15 cellular contexts compared by ENCODE assay signal in genomic region chr6:8082572-8082953, GRCh38. TPM values are rescaled to one million over a fixed set of nuclear protein-coding genes. Genes with fewer than 3 reads are reported as not detected.
DNase-seq lines count a peak whose midpoint lies in the region; ATAC-seq, FAIRE-seq and TF ChIP-seq lines count a peak whose summit lies in the region.
"Had no signal": no experiment of that assay in that cellular context is flagged by ENCODE, and none has a peak within 500 bp of the region (broad histone marks: within the 10 kb centered on the region; RNA-seq: fewer than 3 reads in every experiment).

No MANE protein-coding gene starts in this region.

- H3K9me3 Mint-ChIP-seq in activated T-helper 1 cell treated with anti-CD3 and anti-CD28 coated beads, Interleukin-12 subunit alpha, Interleukin-12 subunit beta, Interleukin-2, Interleukin-4 antibody, amounts not matched to agents 30 ng/mL and 10 ng/mL and 1 ng/mL, durations not matched to agents 14 hours and 24 hours and 36 hours: no peaks in the 10 kb centered on the region
- H3K9me3 Mint-ChIP-seq: natural killer cell had no signal

- no peak for ATAC-seq in GM21825 (IDR thresholded peaks at IDR 0.05; ENCODE audit: unreplicated experiment)
- ATAC-seq: left lobe of liver, natural killer cell had no signal

- no peak overlapping the region for H3K4me3 ChIP-seq in BLaER1 treated with 17β-estradiol and CSF1 and Interleukin-3, amounts not matched to agents 10 nM and 100 nM
- no peak overlapping the region for H3K4me3 ChIP-seq in SJSA1
- peak overlapping the region in 1 of 3 experiments; percentile 16 for H3K4me3 ChIP-seq in endothelial cell of umbilical vein (replicated peaks in 1 of 3; ENCODE audit: insufficient read depth in 1 of 3, low read depth in 1 of 3, low read length in 3 of 3)
- H3K4me3 ChIP-seq in parathyroid adenoma (ENCODE audit: low read depth, low read length): no peak overlapping the region

- CTCF ChIA-PET in endothelial cell of umbilical vein (lab: Charles Lee): interaction anchor here (1.0 kb wide), 1 partner anchor 360 kb away, joined by 3 read pairs; no protein-coding TSS in a partner anchor

- H3K9me1 ChIP-seq in endothelial cell of umbilical vein (replicated peaks; ENCODE audit: control insufficient read depth, extremely low read depth, insufficient read depth, low read length): no peaks in the 10 kb centered on the region

- DNase-seq in SJSA1 (ENCODE audit: low read depth in 1 of 2, low spot score in 2 of 2) (no peak), endothelial cell of umbilical vein (ENCODE audit: low read depth, low spot score) (no peak), NCI-H226 (no peak), NCI-H524 (lab: John Stamatoyannopoulos, UW) (no peak)
- no peak for DNase-seq in activated T-helper 1 cell treated with anti-CD3 and anti-CD28 coated beads, Interleukin-12 subunit alpha, Interleukin-12 subunit beta, Interleukin-2, Interleukin-4 antibody, amounts not matched to agents 30 ng/mL and 10 ng/mL and 1 ng/mL, durations not matched to agents 14 hours and 24 hours and 36 hours (ENCODE audit: low spot score)
- DNase-seq: DMS79; natural killer cell; NCI-H2107; NCI-H748 treated with DMSO at 0.1 percent for 48 hours; RPMI8226; stimulated activated CD4-positive, alpha-beta T cell treated with anti-CD3 and anti-CD28 coated beads, Interleukin-4, amount 100 ng/mL, for 1 hour had no signal

- peak overlapping the region in 10 of 11 experiments; percentile 9 to 85 (median 66); a peak in 18 of 22 replicates for H3K4me2 ChIP-seq in BLaER1 treated with 17β-estradiol and CSF1 and Interleukin-3, amounts not matched to agents 10 nM and 100 nM
- H3K4me2 ChIP-seq in endothelial cell of umbilical vein (ENCODE audit: insufficient read depth, low read length) (peak overlapping the region; percentile 78), parathyroid adenoma (ENCODE audit: low read length) (no peak overlapping the region)

- intact Hi-C loops in endothelial cell of umbilical vein (cut with micrococcal nuclease): loop anchor here (5.0 kb wide), 1 partner anchor 350 kb away; no protein-coding TSS in a partner anchor
- intact Hi-C loops in activated T-helper 1 cell treated with anti-CD3 and anti-CD28 coated beads, Interleukin-12 subunit alpha, Interleukin-12 subunit beta, Interleukin-2, Interleukin-4 antibody, amounts not matched to agents 30 ng/mL and 10 ng/mL and 1 ng/mL, durations not matched to agents 14 hours and 24 hours and 36 hours (cut with micrococcal nuclease): no loop called here

- no peak overlapping the region for H3K27ac Mint-ChIP-seq in activated T-helper 1 cell treated with anti-CD3 and anti-CD28 coated beads, Interleukin-12 subunit alpha, Interleukin-12 subunit beta, Interleukin-2, Interleukin-4 antibody, amounts not matched to agents 30 ng/mL and 10 ng/mL and 1 ng/mL, durations not matched to agents 14 hours and 24 hours and 36 hours
- H3K27ac Mint-ChIP-seq: natural killer cell had no signal

- H3K36me3 Mint-ChIP-seq in activated T-helper 1 cell treated with anti-CD3 and anti-CD28 coated beads, Interleukin-12 subunit alpha, Interleukin-12 subunit beta, Interleukin-2, Interleukin-4 antibody, amounts not matched to agents 30 ng/mL and 10 ng/mL and 1 ng/mL, durations not matched to agents 14 hours and 24 hours and 36 hours (ENCODE audit: low read depth): peaks cover 45% of the 10 kb centered on the region
- H3K36me3 Mint-ChIP-seq: natural killer cell had no signal

- H3K79me2 ChIP-seq in endothelial cell of umbilical vein (ENCODE audit: control insufficient read depth, insufficient read depth, low read length) (peaks cover 26% of the 10 kb centered on the region), parathyroid adenoma (peaks cover 2% of the 10 kb centered on the region)

- peaks cover 9 to 91% (median 79%) of the 10 kb centered on the region in 10 experiments; a peak in 19 of 20 replicates for H3K4me1 ChIP-seq in BLaER1 treated with 17β-estradiol and CSF1 and Interleukin-3, amounts not matched to agents 10 nM and 100 nM
- H3K4me1 ChIP-seq in SJSA1 (replicated peaks): peaks cover 42% of the 10 kb centered on the region
- peaks cover 64% of the 10 kb centered on the region for H3K4me1 ChIP-seq in endothelial cell of umbilical vein (ENCODE audit: control insufficient read depth, extremely low read depth, insufficient read depth, low read length)
- peaks cover 15% of the 10 kb centered on the region for H3K4me1 ChIP-seq in parathyroid adenoma

- POLR2A ChIA-PET in endothelial cell of umbilical vein (lab: Charles Lee): interaction anchor here (0.7 kb wide), 1 partner anchor 26 kb away, joined by 3 read pairs; no protein-coding TSS in a partner anchor

- H2AFZ ChIP-seq in endothelial cell of umbilical vein (ENCODE audit: low read depth, low read length) (no peak overlapping the region), parathyroid adenoma (no peak overlapping the region)

- H4K20me1 ChIP-seq in BLaER1 treated with 17β-estradiol and CSF1 and Interleukin-3, amounts not matched to agents 10 nM and 100 nM: no peaks in the 10 kb centered on the region
- H4K20me1 ChIP-seq in endothelial cell of umbilical vein (replicated peaks; ENCODE audit: control insufficient read depth, extremely low read depth, insufficient read depth, low read length): no peaks in the 10 kb centered on the region

- BruUV-seq in endothelial cell of umbilical vein (replicated peaks; lab: Mats Ljungman, UMichigan): TSS peak; percentile 46

- no peaks in the 10 kb centered on the region for H3K27me3 ChIP-seq in BLaER1 treated with 17β-estradiol and CSF1 and Interleukin-3, amounts not matched to agents 10 nM and 100 nM
- H3K27me3 ChIP-seq in SJSA1 (replicated peaks) (no peaks in the 10 kb centered on the region), endothelial cell of umbilical vein (ENCODE audit: control insufficient read depth in 2 of 2, insufficient read depth in 2 of 2, low read length in 2 of 2) (no peaks in the 10 kb centered on the region), parathyroid adenoma (ENCODE audit: control insufficient read depth, insufficient read depth, low read length) (no peaks in the 10 kb centered on the region)

- no peak overlapping the region for H3K4me3 Mint-ChIP-seq in activated T-helper 1 cell treated with anti-CD3 and anti-CD28 coated beads, Interleukin-12 subunit alpha, Interleukin-12 subunit beta, Interleukin-2, Interleukin-4 antibody, amounts not matched to agents 30 ng/mL and 10 ng/mL and 1 ng/mL, durations not matched to agents 14 hours and 24 hours and 36 hours
- H3K4me3 Mint-ChIP-seq: natural killer cell had no signal

- no peak for FAIRE-seq in endothelial cell of umbilical vein (lab: Jason Lieb, UNC)

- no peaks in the 10 kb centered on the region for H3K27me3 Mint-ChIP-seq in activated T-helper 1 cell treated with anti-CD3 and anti-CD28 coated beads, Interleukin-12 subunit alpha, Interleukin-12 subunit beta, Interleukin-2, Interleukin-4 antibody, amounts not matched to agents 30 ng/mL and 10 ng/mL and 1 ng/mL, durations not matched to agents 14 hours and 24 hours and 36 hours (ENCODE audit: insufficient read depth)

- TF ChIP-seq POLR2A in endothelial cell of umbilical vein (IDR thresholded peaks at IDR 0.05; ENCODE audit: low read depth, low read length): peak; percentile 17

- peak overlapping the region; percentile 3 to 95 (median 49); a peak in 17 of 22 replicates for H3K27ac ChIP-seq in BLaER1 treated with 17β-estradiol and CSF1 and Interleukin-3, amounts not matched to agents 10 nM and 100 nM
- H3K27ac ChIP-seq in SJSA1: peak overlapping the region; percentile 93
- H3K27ac ChIP-seq in endothelial cell of umbilical vein (ENCODE audit: insufficient read depth, low read depth, low read length): peak overlapping the region; percentile 93
- H3K27ac ChIP-seq in parathyroid adenoma: peak overlapping the region; percentile 29

- H3K36me3 ChIP-seq in BLaER1 treated with 17β-estradiol and CSF1 and Interleukin-3, amounts not matched to agents 10 nM and 100 nM: peaks cover 17 to 91% (median 70%) of the 10 kb centered on the region in 11 experiments
- H3K36me3 ChIP-seq in SJSA1 (peaks cover 39% of the 10 kb centered on the region), endothelial cell of umbilical vein (ENCODE audit: control insufficient read depth in 2 of 2, extremely low read depth in 1 of 2, insufficient read depth in 2 of 2, low read length in 2 of 2) (no peaks in the 10 kb centered on the region), parathyroid adenoma (ENCODE audit: control insufficient read depth, insufficient read depth, low read length) (no peaks in the 10 kb centered on the region)

- TF ChIP-seq CTCF in endothelial cell of umbilical vein (IDR thresholded peaks at IDR 0.05; ENCODE audit: extremely low read depth in 1 of 2, insufficient read depth in 1 of 2, low read depth in 1 of 2, low read length in 2 of 2) (no peak), parathyroid adenoma (IDR thresholded peaks at IDR 0.05) (no peak)

- H3K9ac ChIP-seq in BLaER1 treated with 17β-estradiol and CSF1 and Interleukin-3, amounts not matched to agents 10 nM and 100 nM: peak overlapping the region in 3 of 11 experiments; percentile 31 to 50 (median 38); a peak in 3 of 22 replicates
- peak overlapping the region; percentile 76 for H3K9ac ChIP-seq in endothelial cell of umbilical vein (replicated peaks; ENCODE audit: extremely low read depth, insufficient read depth, low read length)
- H3K9ac ChIP-seq in parathyroid adenoma: no peak overlapping the region

- peaks cover 0 to 14% (median 4%) of the 10 kb centered on the region in 11 experiments; a peak in 4 of 22 replicates for H3K9me3 ChIP-seq in BLaER1 treated with 17β-estradiol and CSF1 and Interleukin-3, amounts not matched to agents 10 nM and 100 nM (replicated peaks in 1 of 11)
- no peaks in the 10 kb centered on the region for H3K9me3 ChIP-seq in SJSA1 (replicated peaks)
- H3K9me3 ChIP-seq in endothelial cell of umbilical vein (replicated peaks; ENCODE audit: control insufficient read depth, insufficient read depth, low read length): no peaks in the 10 kb centered on the region
- H3K9me3 ChIP-seq in parathyroid adenoma (ENCODE audit: control insufficient read depth, low read length): no peaks in the 10 kb centered on the region

- H3K4me1 Mint-ChIP-seq in activated T-helper 1 cell treated with anti-CD3 and anti-CD28 coated beads, Interleukin-12 subunit alpha, Interleukin-12 subunit beta, Interleukin-2, Interleukin-4 antibody, amounts not matched to agents 30 ng/mL and 10 ng/mL and 1 ng/mL, durations not matched to agents 14 hours and 24 hours and 36 hours (ENCODE audit: low read depth): peaks cover 51% of the 10 kb centered on the region

- dilution Hi-C loops in endothelial cell of umbilical vein (cut with MboI; ENCODE audit: extremely low pct_ligation_motif_present, low sequenced_read_pairs): no loop called here

RNA-seq across cellular contexts. Expression of gene BLOC1S5, which starts 18.4 kb away (rescaled TPM):
- total RNA-seq in SJSA1 (2014; rRNA removed; shearing (Covaris generic)): 18.3 and 22.0 TPM in 2 replicates
- 16.3 and 19.1 TPM in 2 replicates for total RNA-seq in endothelial cell of umbilical vein
- polyA plus RNA-seq in endothelial cell of umbilical vein: 3.1 and 3.9 TPM in 2 replicates
- 5.9 and 6.5 TPM in 2 replicates for polyA plus RNA-seq in endothelial cell of umbilical vein (2011; cell fraction: cytosol; rRNA removed)
- 3.2 and 4.2 TPM in 2 replicates for polyA plus RNA-seq in endothelial cell of umbilical vein (2011; cell fraction: nucleus; rRNA removed)
- polyA plus RNA-seq in endothelial cell of umbilical vein (2012): 17.5 and 18.6 TPM in 2 replicates
- polyA minus RNA-seq in endothelial cell of umbilical vein: 4.5 and 14.3 TPM in 2 replicates
- 4.0 TPM for polyA minus RNA-seq in endothelial cell of umbilical vein (2011; cell fraction: cytosol; rRNA and poly(A)+ RNA removed)
- polyA minus RNA-seq in endothelial cell of umbilical vein (2011; cell fraction: nucleus; rRNA and poly(A)+ RNA removed): 7.6 and 8.8 TPM in 2 replicates
- total RNA-seq in activated T-helper 1 cell treated with anti-CD3 and anti-CD28 coated beads, Interleukin-12 subunit alpha, Interleukin-12 subunit beta, Interleukin-2, Interleukin-4 antibody, amounts not matched to agents 30 ng/mL and 10 ng/mL and 1 ng/mL, durations not matched to agents 14 hours and 24 hours and 36 hours: 19.6 and 19.7 TPM in 2 replicates

RNA-seq across cellular contexts. Expression of gene EEF1E1, which starts 19.8 kb away (rescaled TPM):
- total RNA-seq in SJSA1 (2014; rRNA removed; shearing (Covaris generic)): 52.9 and 154 TPM in 2 replicates
- 58.1 and 62.4 TPM in 2 replicates for total RNA-seq in endothelial cell of umbilical vein
- 42.5 and 53.8 TPM in 2 replicates for polyA plus RNA-seq in endothelial cell of umbilical vein
- 80.2 and 105 TPM in 2 replicates for polyA plus RNA-seq in endothelial cell of umbilical vein (2011; cell fraction: cytosol; rRNA removed)
- 34.0 and 49.2 TPM in 2 replicates for polyA plus RNA-seq in endothelial cell of umbilical vein (2011; cell fraction: nucleus; rRNA removed)
- polyA plus RNA-seq in endothelial cell of umbilical vein (2012): 60.0 and 85.2 TPM in 2 replicates
- 24.1 and 25.1 TPM in 2 replicates for polyA minus RNA-seq in endothelial cell of umbilical vein
- polyA minus RNA-seq in endothelial cell of umbilical vein (2011; cell fraction: cytosol; rRNA and poly(A)+ RNA removed): 15.2 TPM
- 23.5 and 24.3 TPM in 2 replicates for polyA minus RNA-seq in endothelial cell of umbilical vein (2011; cell fraction: nucleus; rRNA and poly(A)+ RNA removed)
- total RNA-seq in activated T-helper 1 cell treated with anti-CD3 and anti-CD28 coated beads, Interleukin-12 subunit alpha, Interleukin-12 subunit beta, Interleukin-2, Interleukin-4 antibody, amounts not matched to agents 30 ng/mL and 10 ng/mL and 1 ng/mL, durations not matched to agents 14 hours and 24 hours and 36 hours: 92.8 and 99.8 TPM in 2 replicates

Comparison
In these comparisons a context has a peak if more than half of its experiments do, and no peak if none do; other contexts are left out.
1. H3K27ac ChIP-seq: peak in every context shown above with its lines; median percentile 93 in SJSA1; 93 in endothelial cell of umbilical vein; 49 in BLaER1 treated with 17β-estradiol and CSF1 and Interleukin-3, amounts not matched to agents 10 nM and 100 nM; 29 in parathyroid adenoma.